In genomic region chr3:143897558-143898305, GRCh38 we compare ENCODE assay signal across 12 cellular contexts. TPM values are rescaled to one million over a fixed set of nuclear protein-coding genes. Genes with fewer than 3 reads are reported as not detected.
DNase-seq lines count a peak whose midpoint lies in the region; ATAC-seq and TF ChIP-seq lines count a peak whose summit lies in the region.
"Had no signal": no experiment of that assay in that cellular context is flagged by ENCODE, and none has a peak within 500 bp of the region (broad histone marks: within the 10 kb centered on the region; RNA-seq: fewer than 3 reads in every experiment).

No MANE protein-coding gene starts in this region.

- no peaks in the 10 kb centered on the region for H3K79me1 ChIP-seq in IMR-90 (ENCODE audit: low read depth in 1 of 2, low read length in 2 of 2)

- peaks cover 7% of the 10 kb centered on the region for H3K4me1 Mint-ChIP-seq in endodermal cell
- H3K4me1 Mint-ChIP-seq: activated naive CD8-positive, alpha-beta T cell treated with anti-CD3 and anti-CD28 coated beads, Interleukin-2, amount 10 ng/mL, durations not matched to agents 7 days and 5 days had no signal

- no peak overlapping the region for H3K4me3 ChIP-seq in IMR-90 (ENCODE audit: insufficient read depth, low read depth, low read length)
- H3K4me3 ChIP-seq in endodermal cell (ENCODE audit: low read length): no peak overlapping the region

- H3K56ac ChIP-seq in IMR-90 (ENCODE audit: extremely low read depth, insufficient read depth, low read length): no peak overlapping the region

- H2BK15ac ChIP-seq in IMR-90 (ENCODE audit: low read depth, low read length): 0 out of 3 replicates have a peak overlapping the region, but pooled peaks have one; percentile 15

- TF ChIP-seq POLR2A in IMR-90 (IDR thresholded peaks at IDR 0.05; ENCODE audit: low read depth, low read length): no peak

- no peak overlapping the region for H3K27ac Mint-ChIP-seq in endodermal cell
- H3K27ac Mint-ChIP-seq: activated CD8-positive, alpha-beta T cell treated with anti-CD3 and anti-CD28 coated beads, Interleukin-2, amount 10 ng/mL, durations not matched to agents 7 days and 5 days; activated naive CD8-positive, alpha-beta T cell treated with anti-CD3 and anti-CD28 coated beads, Interleukin-2, amount 10 ng/mL, durations not matched to agents 7 days and 5 days; T-helper 1 cell treated with Interleukin-12 subunit alpha and Interleukin-12 subunit beta and Interleukin-4 antibody, amounts not matched to agents 30 μg/mL and 1 μg/mL, for 36 hours had no signal

- WGBS in IMR-90 (ENCODE audit: extremely low coverage in 2 of 2, insufficient read length in 1 of 2), 2 experiments: 50% methylated on average over 2 of the region's 7 CpGs; no CpG with 5 or more reads in 1 of the 2 experiments
- WGBS in endodermal cell (ENCODE audit: insufficient coverage in 1 of 2, insufficient read length in 1 of 2), 2 experiments: 55 to 73% methylated on average over 7 of the region's 7 CpGs

- dilution Hi-C loops in IMR-90 (cut with HindIII; ENCODE audit: low sequenced_read_pairs, unreplicated experiment): no loop called here

- H3K14ac ChIP-seq in IMR-90 (replicated peaks; ENCODE audit: low read depth, low read length): no peak overlapping the region; the same call in 1 of the 2 replicates

- no peak overlapping the region for H2BK120ac ChIP-seq in IMR-90 (ENCODE audit: low read depth, low read length)

- intact Hi-C loops in IMR-90 (cut with micrococcal nuclease): loop anchor here (2.0 to 5.0 kb wide), 2 partner anchors 873 to 1870 kb away; no protein-coding TSS in a partner anchor

- no peak overlapping the region; the same call in 1 of the 2 replicates for H3K27ac ChIP-seq in IMR-90 (ENCODE audit: insufficient read depth, low read length)
- peak overlapping the region; percentile 71 for H3K27ac ChIP-seq in endodermal cell (ENCODE audit: low read depth, low read length)

- no peak overlapping the region for H4K5ac ChIP-seq in IMR-90 (ENCODE audit: low read depth, low read length)

- H3K4me3 Mint-ChIP-seq in endodermal cell: no peak overlapping the region
- H3K4me3 Mint-ChIP-seq: activated CD8-positive, alpha-beta T cell treated with anti-CD3 and anti-CD28 coated beads, Interleukin-2, amount 10 ng/mL, durations not matched to agents 7 days and 5 days; activated naive CD8-positive, alpha-beta T cell treated with anti-CD3 and anti-CD28 coated beads, Interleukin-2, amount 10 ng/mL, durations not matched to agents 7 days and 5 days; T-helper 1 cell treated with Interleukin-12 subunit alpha and Interleukin-12 subunit beta and Interleukin-4 antibody, amounts not matched to agents 30 μg/mL and 1 μg/mL, for 36 hours had no signal

- H4K91ac ChIP-seq in IMR-90 (ENCODE audit: insufficient read depth, low read depth, low read length): no peak overlapping the region

- H3K27me3 ChIP-seq in IMR-90 (ENCODE audit: control insufficient read depth, insufficient read depth, low read length): peaks cover 2% of the 10 kb centered on the region; the same call in 1 of the 2 replicates
- peaks cover 17% of the 10 kb centered on the region for H3K27me3 ChIP-seq in endodermal cell (ENCODE audit: control insufficient read depth, insufficient read depth, low read length, poor library complexity, severe bottlenecking)
- H3K27me3 ChIP-seq: BE2C had no signal

- no peaks in the 10 kb centered on the region for H3K9me3 ChIP-seq in IMR-90 (ENCODE audit: control insufficient read depth, insufficient read depth, low read length)
- H3K9me3 ChIP-seq in endodermal cell (ENCODE audit: control insufficient read depth, low read length): no peaks in the 10 kb centered on the region
- H3K9me3 ChIP-seq: BE2C had no signal

- no peak for TF ChIP-seq RAD21 in IMR-90 (IDR thresholded peaks at IDR 0.05; ENCODE audit: low read length)

- no peak overlapping the region for H2BK5ac ChIP-seq in IMR-90 (ENCODE audit: low read depth, low read length, poor library complexity, severe bottlenecking)

- no peak overlapping the region for H2AK5ac ChIP-seq in IMR-90 (ENCODE audit: low read depth, low read length)

- H4K20me1 ChIP-seq in IMR-90 (ENCODE audit: insufficient read depth, low read length): no peaks in the 10 kb centered on the region

- no peak overlapping the region for H2AFZ ChIP-seq in IMR-90 (replicated peaks; ENCODE audit: low read length, poor library complexity)

- H3K18ac ChIP-seq in IMR-90 (ENCODE audit: low read depth, low read length): 0 out of 2 replicates have a peak overlapping the region, but pooled peaks have one; percentile 22

- H3K9me3 Mint-ChIP-seq in endodermal cell: no peaks in the 10 kb centered on the region
- H3K9me3 Mint-ChIP-seq: activated naive CD8-positive, alpha-beta T cell treated with anti-CD3 and anti-CD28 coated beads, Interleukin-2, amount 10 ng/mL, durations not matched to agents 7 days and 5 days; T-helper 1 cell treated with Interleukin-12 subunit alpha and Interleukin-12 subunit beta and Interleukin-4 antibody, amounts not matched to agents 30 μg/mL and 1 μg/mL, for 36 hours had no signal

- ATAC-seq in IMR-90 (ENCODE audit: low read depth) (peak; percentile 66), GM19455 (IDR thresholded peaks at IDR 0.05; ENCODE audit: unreplicated experiment) (no peak)
- ATAC-seq: activated CD8-positive, alpha-beta T cell treated with anti-CD3 and anti-CD28 coated beads, Interleukin-2, amount 10 ng/mL, durations not matched to agents 7 days and 5 days had no signal

- no peaks in the 10 kb centered on the region for H3K36me3 Mint-ChIP-seq in endodermal cell (ENCODE audit: low read depth)
- H3K36me3 Mint-ChIP-seq: activated naive CD8-positive, alpha-beta T cell treated with anti-CD3 and anti-CD28 coated beads, Interleukin-2, amount 10 ng/mL, durations not matched to agents 7 days and 5 days had no signal

- peak overlapping the region; percentile 26; the same call in 1 of the 2 replicates for H3K4me2 ChIP-seq in IMR-90 (ENCODE audit: low read depth, low read length)

- TF ChIP-seq CTCF in IMR-90 (conservative IDR thresholded peaks at IDR 0.05; ENCODE audit: low read depth, low read length) (no peak), endodermal cell (conservative IDR thresholded peaks at IDR 0.05) (no peak)

- CTCF ChIA-PET in IMR-90 (lab: Yijun Ruan, JAX): interaction anchor here (0.7 kb wide), 1 partner anchor 472 kb away, joined by 4 read pairs; no protein-coding TSS in a partner anchor

- H2BK20ac ChIP-seq in IMR-90 (ENCODE audit: low read depth, low read length): peak overlapping the region; percentile 49; the same call in 1 of the 2 replicates

- no TSS peak for BruUV-seq in IMR-90 (replicated peaks; lab: Mats Ljungman, UMichigan)

- no peak overlapping the region for H3K23ac ChIP-seq in IMR-90 (ENCODE audit: low read depth, low read length)

- H2AK9ac ChIP-seq in IMR-90 (replicated peaks; ENCODE audit: low read depth, low read length, poor library complexity): no peak overlapping the region

- no peak overlapping the region for H3K4ac ChIP-seq in IMR-90 (ENCODE audit: low read depth, low read length)

- H3K27me3 Mint-ChIP-seq in endodermal cell (ENCODE audit: insufficient read depth): peaks cover 11% of the 10 kb centered on the region

- in situ Hi-C loops in IMR-90 (cut with MboI; ENCODE audit: low sequenced_read_pairs): no loop called here

- H4K8ac ChIP-seq in IMR-90 (ENCODE audit: low read depth in 2 of 2, low read length in 2 of 2): 0 out of 4 replicates have a peak overlapping the region, but pooled peaks of 1 of the 2 experiments have one; percentile 35

- DNase-seq in A172 (ENCODE audit: low spot score) (peak; percentile 72), IMR-90 (peak; percentile 49), endodermal cell (peak; percentile 53), medulla oblongata (ENCODE audit: extremely low spot score) (peak; percentile 57), GM19238 (ENCODE audit: insufficient read length, low spot score) (no peak), NCI-H1092 (lab: John Stamatoyannopoulos, UW) (no peak), DMS114 treated with DMSO at 0.1 percent for 48 hours (lab: John Stamatoyannopoulos, UW; ENCODE audit: unreplicated experiment) (no peak)
- DNase-seq: activated CD8-positive, alpha-beta T cell treated with anti-CD3 and anti-CD28 coated beads, Interleukin-2, amount 10 ng/mL, durations not matched to agents 7 days and 5 days; activated naive CD8-positive, alpha-beta T cell treated with anti-CD3 and anti-CD28 coated beads, Interleukin-2, amount 10 ng/mL, durations not matched to agents 7 days and 5 days; BE2C had no signal

- no peaks in the 10 kb centered on the region for H3K36me3 ChIP-seq in IMR-90 (ENCODE audit: control insufficient read depth, insufficient read depth, low read length)
- H3K36me3 ChIP-seq in endodermal cell (ENCODE audit: control insufficient read depth, insufficient read depth, low read length): no peaks in the 10 kb centered on the region
- H3K36me3 ChIP-seq: BE2C had no signal

- H3K9ac ChIP-seq in IMR-90 (ENCODE audit: low read depth, low read length) (no peak overlapping the region), endodermal cell (ENCODE audit: extremely low read depth, low read length, poor library complexity, severe bottlenecking) (no peak overlapping the region)

- POLR2A ChIA-PET in IMR-90 (lab: Charles Lee; ENCODE audit: unreplicated experiment): no interaction called here

- no peaks in the 10 kb centered on the region for H3K9me1 ChIP-seq in IMR-90 (ENCODE audit: insufficient read depth, low read length)

- H3K4me1 ChIP-seq in IMR-90 (ENCODE audit: control insufficient read depth, insufficient read depth, low read length) (no peaks in the 10 kb centered on the region), endodermal cell (ENCODE audit: control insufficient read depth, insufficient read depth, low read length) (no peaks in the 10 kb centered on the region)
- H3K4me1 ChIP-seq: BE2C had no signal

TF ChIP-seq in IMR-90, 13 proteins besides CTCF, POLR2A, EP300 and RAD21 (continues in another document):
- TF ChIP-seq MAZ (IDR thresholded peaks at IDR 0.05; ENCODE audit: borderline replicate concordance, low read depth, low read length): no peak
- TF ChIP-seq ELK1 (IDR thresholded peaks at IDR 0.05; ENCODE audit: borderline replicate concordance, low read depth, low read length): no peak
- TF ChIP-seq NFE2L2 (IDR thresholded peaks at IDR 0.05; ENCODE audit: low read depth, low read length): no peak

RNA-seq across cellular contexts. Expression of gene SLC9A9, which starts 49.5 kb away (rescaled TPM):
- 1.1 and 1.8 TPM in 2 replicates for total RNA-seq in A172 (2014; rRNA removed; shearing (Covaris generic))
- total RNA-seq in IMR-90 (2012; rRNA removed): 2.3 and 4.2 TPM in 2 replicates
- polyA plus RNA-seq in IMR-90 (2012; rRNA removed): 1.1 and 1.4 TPM in 2 replicates
- 0.64 and 0.94 TPM in 2 replicates for polyA plus RNA-seq in IMR-90 (2012; cell fraction: cytosol; rRNA removed)
- polyA plus RNA-seq in IMR-90 (2012; cell fraction: nucleus; rRNA removed; ENCODE audit: low replicate concordance): 0.46 and 1.2 TPM in 2 replicates
- 1 to 10 TPM; 1.3 to 3.7 TPM for total RNA-seq in endodermal cell
- 1.5 TPM for polyA plus RNA-seq in endodermal cell (2013, experiment 1 of 2)
- 1.9 TPM for polyA plus RNA-seq in endodermal cell (2013, experiment 2 of 2)

Comparison
In these comparisons a context has a peak if more than half of its experiments do, and no peak if none do; other contexts are left out.
1. DNase-seq: peak in A172 (single experiment), IMR-90 (single experiment), endodermal cell (single experiment) and medulla oblongata (single experiment); none in GM19238 (single experiment), NCI-H1092 (single experiment) and DMS114 treated with DMSO at 0.1 percent for 48 hours (single experiment).